24 cellular contexts compared by ENCODE assay signal in the genomic region with DNA sequence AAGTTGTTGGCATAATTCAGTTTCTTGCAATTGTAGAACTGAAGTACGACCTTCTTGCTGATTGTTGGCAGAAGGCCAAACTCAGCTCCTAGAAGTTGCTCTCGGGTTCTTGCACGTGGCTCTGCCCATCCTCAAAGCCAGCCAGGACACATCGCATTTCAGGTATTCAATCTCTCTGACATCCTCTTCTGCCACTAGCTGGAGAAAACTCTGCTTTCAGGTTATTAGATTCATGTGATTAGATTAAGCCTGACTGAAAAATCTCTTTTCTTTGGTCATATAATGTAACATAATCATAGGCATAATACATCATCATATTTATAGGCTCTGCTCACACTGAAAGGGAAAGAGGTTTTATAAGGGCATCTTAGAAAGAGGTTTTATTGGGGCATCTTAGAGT.
"Had no signal": no experiment of that assay in that cellular context is flagged by ENCODE, and none has a peak within 500 bp of the region (broad histone marks: within the 10 kb centered on the region; RNA-seq: fewer than 3 reads in every experiment).

No MANE protein-coding gene starts in this region.

- H3K27me3 Mint-ChIP-seq: natural killer cell treated with Interleukin-12 subunit alpha and Interleukin-12 subunit beta and Interleukin-15 and Interleukin-18, amount 100 ng/mL, for 72 hours; progenitor cell of endocrine pancreas; stimulated activated memory B cell treated with anti-CD40 and anti-IgM and Interleukin-4, amounts not matched to agents 10 μg/mL and 1 μg/mL and 100 μg/mL, for 72 hours; stimulated activated naive CD8-positive, alpha-beta T cell treated with anti-CD3 and anti-CD28 coated beads, Interleukin-15, Interleukin-2, amounts not matched to agents 100 ng/mL and 50 ng/mL, for 24 hours had no signal

- H3K27me3 ChIP-seq: dorsolateral prefrontal cortex, gastroesophageal sphincter, neural progenitor cell, pancreas, tibial nerve, upper lobe of right lung, vagina had no signal

- DNase-seq: cortex of kidney; dorsolateral prefrontal cortex; effector CD8-positive, alpha-beta T cell; glutamatergic neuron; islet precursor cell; left ventricle myocardium inferior; lower lobe of right lung; mesenchymal stem cell; midbrain; occipital lobe; pancreas; right cardiac atrium; small intestine; stimulated activated CD4-positive, alpha-beta T cell treated with anti-CD3 and anti-CD28 coated beads, Interleukin-4, amount 100 ng/mL, for 24 hours; upper lobe of right lung had no signal

- H3K9me3 Mint-ChIP-seq: natural killer cell treated with Interleukin-12 subunit alpha and Interleukin-12 subunit beta and Interleukin-15 and Interleukin-18, amount 100 ng/mL, for 72 hours; neural progenitor cell; stimulated activated memory B cell treated with anti-CD40 and anti-IgM and Interleukin-4, amounts not matched to agents 10 μg/mL and 1 μg/mL and 100 μg/mL, for 72 hours; stimulated activated naive CD8-positive, alpha-beta T cell treated with anti-CD3 and anti-CD28 coated beads, Interleukin-15, Interleukin-2, amounts not matched to agents 100 ng/mL and 50 ng/mL, for 24 hours had no signal

- H3K4me1 ChIP-seq: gastroesophageal sphincter, left ventricle myocardium inferior, lower lobe of right lung, pancreas, upper lobe of right lung, vagina had no signal

- ATAC-seq: esophagus mucosa; gastroesophageal sphincter; lower lobe of right lung; natural killer cell treated with Interleukin-12 subunit alpha and Interleukin-12 subunit beta and Interleukin-15 and Interleukin-18, amount 100 ng/mL, for 72 hours; pancreas; right cardiac atrium; stimulated activated memory B cell treated with anti-CD40 and anti-IgM and Interleukin-4, amounts not matched to agents 10 μg/mL and 1 μg/mL and 100 μg/mL, for 72 hours; upper lobe of right lung had no signal

- H3K27ac Mint-ChIP-seq: natural killer cell treated with Interleukin-12 subunit alpha and Interleukin-12 subunit beta and Interleukin-15 and Interleukin-18, amount 100 ng/mL, for 72 hours; neural progenitor cell; progenitor cell of endocrine pancreas; stimulated activated memory B cell treated with anti-CD40 and anti-IgM and Interleukin-4, amounts not matched to agents 10 μg/mL and 1 μg/mL and 100 μg/mL, for 72 hours; stimulated activated naive CD8-positive, alpha-beta T cell treated with anti-CD3 and anti-CD28 coated beads, Interleukin-15, Interleukin-2, amounts not matched to agents 100 ng/mL and 50 ng/mL, for 24 hours had no signal

- H3K36me3 ChIP-seq: gastroesophageal sphincter, left ventricle myocardium inferior, lower lobe of right lung, neural progenitor cell, pancreas, tibial nerve, upper lobe of right lung, vagina had no signal

- H3K9ac ChIP-seq: neural progenitor cell had no signal

- H3K9me3 ChIP-seq: gastroesophageal sphincter, left ventricle myocardium inferior, lower lobe of right lung, pancreas, tibial nerve, upper lobe of right lung, vagina had no signal

- H3K4me3 ChIP-seq: dorsolateral prefrontal cortex, gastroesophageal sphincter, left ventricle myocardium inferior, lower lobe of right lung, neural progenitor cell, pancreas, tibial nerve, upper lobe of right lung, vagina had no signal

- H3K27ac ChIP-seq: dorsolateral prefrontal cortex, gastroesophageal sphincter, left ventricle myocardium inferior, lower lobe of right lung, neural progenitor cell, pancreas, tibial nerve, upper lobe of right lung, vagina had no signal

- H3K36me3 Mint-ChIP-seq: natural killer cell treated with Interleukin-12 subunit alpha and Interleukin-12 subunit beta and Interleukin-15 and Interleukin-18, amount 100 ng/mL, for 72 hours; neural progenitor cell; stimulated activated memory B cell treated with anti-CD40 and anti-IgM and Interleukin-4, amounts not matched to agents 10 μg/mL and 1 μg/mL and 100 μg/mL, for 72 hours had no signal

- H3K4me3 Mint-ChIP-seq: natural killer cell treated with Interleukin-12 subunit alpha and Interleukin-12 subunit beta and Interleukin-15 and Interleukin-18, amount 100 ng/mL, for 72 hours; neural progenitor cell; stimulated activated memory B cell treated with anti-CD40 and anti-IgM and Interleukin-4, amounts not matched to agents 10 μg/mL and 1 μg/mL and 100 μg/mL, for 72 hours; stimulated activated naive CD8-positive, alpha-beta T cell treated with anti-CD3 and anti-CD28 coated beads, Interleukin-15, Interleukin-2, amounts not matched to agents 100 ng/mL and 50 ng/mL, for 24 hours had no signal

- H2AFZ ChIP-seq: neural progenitor cell had no signal

- H3K4me2 ChIP-seq: neural progenitor cell had no signal

- H3K4me1 Mint-ChIP-seq: neural progenitor cell; stimulated activated memory B cell treated with anti-CD40 and anti-IgM and Interleukin-4, amounts not matched to agents 10 μg/mL and 1 μg/mL and 100 μg/mL, for 72 hours had no signal
